Comparison of ENCODE assay signal across 8 cellular contexts in genomic region chr2:74334931-74335333, GRCh38.
DNase-seq lines count a peak whose midpoint lies in the region; ATAC-seq and TF ChIP-seq lines count a peak whose summit lies in the region.

No MANE protein-coding gene starts in this region.

- no peak for ATAC-seq in HG02763 (IDR thresholded peaks at IDR 0.05; ENCODE audit: unreplicated experiment)

- DNase-seq in AG09309 (ENCODE audit: low read depth) = peak; percentile 35
- DNase-seq in GM20000 (ENCODE audit: low spot score) = peak; percentile 68
- DNase-seq in NCI-H2227 treated with DMSO at 0.1 percent for 48 hours (lab: John Stamatoyannopoulos, UW) = peak; percentile 59
- peak; percentile 67 to 72 for DNase-seq in activated CD4-positive, alpha-beta T cell treated with anti-CD3 and anti-CD28 coated beads for 24 hours (ENCODE audit: low read depth in 2 of 2)
- DNase-seq in cerebellar nuclear complex (lab: John Stamatoyannopoulos, UW) = peak; percentile 23 to 76
- DNase-seq in left kidney (ENCODE audit: low read depth, low spot score) = peak; percentile 92
- DNase-seq in stimulated activated CD4-positive, alpha-beta T cell treated with anti-CD3 and anti-CD28 coated beads, Interleukin-4, amount 100 ng/mL, for 1 hour = peak; percentile 75

- H3K4me3 ChIP-seq in AG09309 (ENCODE audit: control insufficient read depth, low read depth, low read length) = no peak overlapping the region

- TF ChIP-seq CTCF in AG09309 (IDR thresholded peaks at IDR 0.05; ENCODE audit: control insufficient read depth, insufficient read depth, low read depth, low read length, missing control alignments) (peak; percentile 97), GM20000 (IDR thresholded peaks at IDR 0.05; ENCODE audit: extremely low read depth, missing control alignments) (peak; percentile 90)

Comparison
In these comparisons a context has a peak if more than half of its experiments do, and no peak if none do; other contexts are left out.
1. DNase-seq: peak in every context shown above with its lines; median percentile 92 in left kidney; 75 in stimulated activated CD4-positive, alpha-beta T cell treated with anti-CD3 and anti-CD28 coated beads, Interleukin-4, amount 100 ng/mL, for 1 hour; 70 in activated CD4-positive, alpha-beta T cell treated with anti-CD3 and anti-CD28 coated beads for 24 hours; 68 in GM20000; 59 in NCI-H2227 treated with DMSO at 0.1 percent for 48 hours; 50 in cerebellar nuclear complex; 35 in AG09309.